In genomic region chr1:180498594-180498993, GRCh38 we compare ENCODE assay signal across 19 cellular contexts.
"Had no signal": no experiment of that assay in that cellular context is flagged by ENCODE, and none has a peak within 500 bp of the region (broad histone marks: within the 10 kb centered on the region; RNA-seq: fewer than 3 reads in every experiment).

No MANE protein-coding gene starts in this region.

- H3K27me3 ChIP-seq: cardiac muscle cell, esophagus muscularis mucosa, heart right ventricle, left lung, sigmoid colon, upper lobe of left lung had no signal

- H3K27ac Mint-ChIP-seq: activated naive CD4-positive, alpha-beta T cell treated with anti-CD3 and anti-CD28 coated beads, Interleukin-2, amount 50 U/mL, for 72 hours; activated T-helper 17 cell treated with anti-CD3 and anti-CD28 coated beads, Interleukin-2, amount 50 U/mL, for 72 hours; natural killer cell; WTC11 had no signal

- H3K27ac ChIP-seq: cardiac muscle cell, esophagus muscularis mucosa, heart right ventricle, left lung, sigmoid colon, thoracic aorta, upper lobe of left lung had no signal

- H3K9me3 ChIP-seq: esophagus muscularis mucosa, heart right ventricle, left lung, sigmoid colon, thoracic aorta, upper lobe of left lung had no signal

- H3K36me3 ChIP-seq: sigmoid colon, thoracic aorta had no signal

- H3K4me3 ChIP-seq: cardiac muscle cell, esophagus muscularis mucosa, heart right ventricle, left lung, sigmoid colon, thoracic aorta, upper lobe of left lung had no signal

- ATAC-seq: activated naive CD4-positive, alpha-beta T cell treated with anti-CD3 and anti-CD28 coated beads, Interleukin-2, amount 50 U/mL, for 72 hours; activated T-helper 17 cell treated with anti-CD3 and anti-CD28 coated beads, Interleukin-2, amount 50 U/mL, for 72 hours; heart right ventricle; left lung; natural killer cell; WTC11 had no signal

- H3K4me3 Mint-ChIP-seq: activated T-helper 17 cell treated with anti-CD3 and anti-CD28 coated beads, Interleukin-2, amount 50 U/mL, for 72 hours; natural killer cell; WTC11 had no signal

- H3K9me3 Mint-ChIP-seq: activated naive CD4-positive, alpha-beta T cell treated with anti-CD3 and anti-CD28 coated beads, Interleukin-2, amount 50 U/mL, for 72 hours; activated T-helper 17 cell treated with anti-CD3 and anti-CD28 coated beads, Interleukin-2, amount 50 U/mL, for 72 hours; natural killer cell; WTC11 had no signal

- H3K27me3 Mint-ChIP-seq: activated T-helper 17 cell treated with anti-CD3 and anti-CD28 coated beads, Interleukin-2, amount 50 U/mL, for 72 hours had no signal

- DNase-seq: activated T-cell treated with anti-CD3 and anti-CD28 coated beads, Interleukin-2, amount 50 U/mL, for 1 hour; amniotic stem cell; effector memory CD4-positive, alpha-beta T cell; heart right ventricle; kidney; left lung; midbrain; natural killer cell; sigmoid colon; stimulated activated CD4-positive, alpha-beta T cell treated with anti-CD3 and anti-CD28 coated beads, Interleukin-4, amount 100 ng/mL, for 1 hour; stimulated activated naive CD4-positive, alpha-beta T cell treated with Interleukin-2 at 50 U/mL for 16 hours; T1000; upper lobe of left lung had no signal

- H3K36me3 Mint-ChIP-seq: natural killer cell had no signal
